ENCODE assay signal across 23 cellular contexts in genomic region chr3:162491957-162492356, GRCh38.
DNase-seq lines count a peak whose midpoint lies in the region; ATAC-seq and TF ChIP-seq lines count a peak whose summit lies in the region.
"Had no signal": no experiment of that assay in that cellular context is flagged by ENCODE, and none has a peak within 500 bp of the region (broad histone marks: within the 10 kb centered on the region; RNA-seq: fewer than 3 reads in every experiment).

No MANE protein-coding gene starts in this region.

- TF ChIP-seq CTCF in AG10803 (conservative IDR thresholded peaks at IDR 0.05; ENCODE audit: low read length) (no peak), astrocyte of the cerebellum (IDR thresholded peaks at IDR 0.05; ENCODE audit: low read depth, low read length, missing control alignments) (no peak)

- H3K23ac ChIP-seq in mesenchymal stem cell (ENCODE audit: low read length in 2 of 2) = no peak overlapping the region

- no peak overlapping the region for H2BK120ac ChIP-seq in mesenchymal stem cell (ENCODE audit: low read depth, low read length)

- DNase-seq in AG10803 (ENCODE audit: low read depth) (peak; percentile 20), HS-27A (ENCODE audit: low read depth) (peak; percentile 24), astrocyte of the cerebellum (ENCODE audit: low read depth) (peak; percentile 0), mesenchymal stem cell (peak; percentile 24), G401 (ENCODE audit: low spot score) (no peak), DMS53 (lab: John Stamatoyannopoulos, UW) (no peak)
- DNase-seq: activated CD4-positive, alpha-beta T cell treated with anti-CD3 and anti-CD28 coated beads, Interleukin-2, amount 50 U/mL, for 48 hours; activated gamma-delta T cell; DND-41; effector memory CD8-positive, alpha-beta T cell; heart right ventricle; immature natural killer cell; left ventricle myocardium inferior; NCI-H1417; NCI-H2171; NCI-H526 treated with DMSO at 0.1 percent for 48 hours; stimulated activated naive CD4-positive, alpha-beta T cell; T-helper 17 cell had no signal

- H3K4me1 ChIP-seq in mesenchymal stem cell (ENCODE audit: control insufficient read depth, insufficient read depth, low read depth, low read length) = no peaks in the 10 kb centered on the region
- H3K4me1 ChIP-seq: heart right ventricle, left ventricle myocardium inferior, prostate gland had no signal

- H3K79me1 ChIP-seq in mesenchymal stem cell (replicated peaks; ENCODE audit: low read length, poor library complexity, severe bottlenecking) = no peaks in the 10 kb centered on the region

- H2AFZ ChIP-seq in mesenchymal stem cell (ENCODE audit: low read depth, low read length) = no peak overlapping the region

- no peak overlapping the region for H4K8ac ChIP-seq in mesenchymal stem cell (ENCODE audit: low read length)

- no peak overlapping the region for H3K27ac ChIP-seq in mesenchymal stem cell (ENCODE audit: low read length, poor library complexity, severe bottlenecking)
- H3K27ac ChIP-seq: heart right ventricle, left ventricle myocardium inferior, prostate gland, skin epidermis, thoracic aorta had no signal

- H3K36me3 ChIP-seq in mesenchymal stem cell (ENCODE audit: control insufficient read depth in 1 of 2, insufficient read depth in 2 of 2, low read depth in 1 of 2, low read length in 2 of 2) = no peaks in the 10 kb centered on the region
- H3K36me3 ChIP-seq: heart right ventricle, left ventricle myocardium inferior, prostate gland, thoracic aorta had no signal

- no peak overlapping the region for H3K4me2 ChIP-seq in mesenchymal stem cell (ENCODE audit: low read length, poor library complexity, severe bottlenecking)

- H2AK5ac ChIP-seq in mesenchymal stem cell (ENCODE audit: low read length, severe bottlenecking) = no peak overlapping the region

- H2BK15ac ChIP-seq in mesenchymal stem cell (ENCODE audit: low read depth, poor library complexity, severe bottlenecking) = no peak overlapping the region

- no peak overlapping the region for H3K14ac ChIP-seq in mesenchymal stem cell (ENCODE audit: low read length in 2 of 2)

- H3K9ac ChIP-seq in mesenchymal stem cell (ENCODE audit: low read length) = no peak overlapping the region

- no peak overlapping the region for H4K91ac ChIP-seq in mesenchymal stem cell (ENCODE audit: low read length)

- no peak overlapping the region for H2BK5ac ChIP-seq in mesenchymal stem cell (ENCODE audit: low read depth, low read length, poor library complexity, severe bottlenecking)

- ATAC-seq in GM18517 (IDR thresholded peaks at IDR 0.05; ENCODE audit: unreplicated experiment) = no peak
- ATAC-seq: effector memory CD8-positive, alpha-beta T cell; heart right ventricle; T-helper 17 cell; WTC11 had no signal

- no peaks in the 10 kb centered on the region for H3K9me3 ChIP-seq in mesenchymal stem cell (ENCODE audit: control insufficient read depth, low read length)
- H3K9me3 ChIP-seq: prostate gland, thoracic aorta had no signal

- H3K27me3 ChIP-seq in mesenchymal stem cell (ENCODE audit: control insufficient read depth in 1 of 2, insufficient read depth in 1 of 2, low read length in 2 of 2) = no peaks in the 10 kb centered on the region
- H3K27me3 ChIP-seq: heart right ventricle had no signal

- 74% methylated on average over 1 of the region's 1 CpG for WGBS in mesenchymal stem cell

- H2BK12ac ChIP-seq in mesenchymal stem cell (ENCODE audit: low read length in 2 of 2) = no peak overlapping the region

- no peak overlapping the region for H3K4me3 ChIP-seq in AG10803 (ENCODE audit: low read length)
- no peak overlapping the region for H3K4me3 ChIP-seq in astrocyte of the cerebellum (ENCODE audit: low read depth, low read length)
- H3K4me3 ChIP-seq in mesenchymal stem cell (ENCODE audit: insufficient read depth in 1 of 2, low read depth in 1 of 2, low read length in 2 of 2) = no peak overlapping the region
- H3K4me3 ChIP-seq: heart right ventricle, left ventricle myocardium inferior, prostate gland, skin epidermis, thoracic aorta had no signal

- no peak overlapping the region for H3K4ac ChIP-seq in mesenchymal stem cell (ENCODE audit: low read depth in 1 of 2, low read length in 2 of 2)

- in situ Hi-C loops in astrocyte of the cerebellum (cut with HindIII; ENCODE audit: low sequenced_read_pairs) (no loop called here), G401 (cut with HindIII; ENCODE audit: low sequenced_read_pairs) (no loop called here)

- H3K18ac ChIP-seq in mesenchymal stem cell (ENCODE audit: low read depth in 1 of 2, low read length in 2 of 2) = no peak overlapping the region

Comparison
In these comparisons a context has a peak if more than half of its experiments do, and no peak if none do; other contexts are left out.
1. DNase-seq: peak in AG10803 (single experiment), HS-27A (single experiment), astrocyte of the cerebellum (single experiment) and mesenchymal stem cell (single experiment); none in G401 (single experiment) and DMS53 (single experiment).